23 cellular contexts compared by ENCODE assay signal in the genomic region with DNA sequence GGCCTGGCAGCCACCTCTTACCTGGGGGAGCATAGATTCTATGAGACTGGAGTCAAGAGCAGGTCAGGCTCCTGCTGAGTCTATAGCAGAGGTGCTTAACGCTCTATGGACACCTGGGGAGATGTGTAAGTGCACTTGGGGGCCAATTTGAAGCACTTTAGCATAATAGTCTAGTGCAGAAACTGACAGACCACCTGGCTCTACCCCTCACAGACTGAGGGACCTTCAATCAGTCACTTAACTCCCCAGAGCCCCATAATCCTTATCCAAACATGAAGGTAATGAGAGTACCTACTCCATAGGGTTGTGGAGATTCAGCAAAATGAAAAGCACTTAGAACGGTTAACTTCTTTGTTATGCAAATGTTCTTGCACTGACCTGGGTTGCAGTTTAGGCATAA.
DNase-seq lines count a peak whose midpoint lies in the region; ATAC-seq and TF ChIP-seq lines count a peak whose summit lies in the region.
"Had no signal": no experiment of that assay in that cellular context is flagged by ENCODE, and none has a peak within 500 bp of the region (broad histone marks: within the 10 kb centered on the region; RNA-seq: fewer than 3 reads in every experiment).

No MANE protein-coding gene starts in this region.

- peak; percentile 8 for DNase-seq in DMS53 (lab: John Stamatoyannopoulos, UW)
- DNase-seq in DMS53 treated with DMSO at 0.1 percent for 48 hours (lab: John Stamatoyannopoulos, UW; ENCODE audit: unreplicated experiment) = no peak
- peak; percentile 57 for DNase-seq in NCI-H2029 treated with DMSO at 0.1 percent for 48 hours (lab: John Stamatoyannopoulos, UW)
- DNase-seq in NCI-H774 (lab: John Stamatoyannopoulos, UW) = peak; percentile 66
- DNase-seq in stimulated activated CD4-positive, alpha-beta T cell treated with anti-CD3 and anti-CD28 coated beads, Interleukin-4, amount 100 ng/mL, for 1 hour = no peak
- DNase-seq in neuronal stem cell (ENCODE audit: low spot score) = no peak
- DNase-seq: activated naive CD4-positive, alpha-beta T cell treated with Interleukin-2 at 50 U/mL for 16 hours; activated T-cell treated with anti-CD3 and anti-CD28 coated beads, Interleukin-2, amount 50 U/mL, for 72 hours; brain microvascular endothelial cell; CD8-positive, alpha-beta T cell; DND-41; effector CD8-positive, alpha-beta T cell; heart left ventricle; kidney glomerular epithelial cell; mammary epithelial cell; NCI-H446; substantia nigra had no signal

- H3K18ac ChIP-seq in neuronal stem cell (ENCODE audit: low read length) = no peak overlapping the region

- no peak overlapping the region for H3K9ac ChIP-seq in neuronal stem cell (ENCODE audit: low read depth, low read length, poor library complexity)
- H3K9ac ChIP-seq: KMS-11, neural progenitor cell had no signal

- H3K23ac ChIP-seq in neuronal stem cell (ENCODE audit: low read depth, low read length, poor library complexity) = no peak overlapping the region

- WGBS in neuronal stem cell (ENCODE audit: extremely low coverage in 2 of 2, insufficient read length in 2 of 2, insufficient replicate concordance in 1 of 2), 2 donors = no CpG with 5 or more reads among the region's 2 CpGs

- H3K27ac ChIP-seq in HEK293 (ENCODE audit: extremely low read depth, low read depth, low read length) (no peak overlapping the region), neuronal stem cell (replicated peaks; ENCODE audit: low read length) (no peak overlapping the region)
- H3K27ac ChIP-seq: 22Rv1, brain microvascular endothelial cell, heart left ventricle, KMS-11, neural progenitor cell, RWPE1 had no signal

- H3K4me2 ChIP-seq in neuronal stem cell (ENCODE audit: insufficient read depth, low read length, poor library complexity, severe bottlenecking) = no peak overlapping the region
- H3K4me2 ChIP-seq: KMS-11, neural progenitor cell had no signal

- CTCF ChIA-PET in HEK293 (lab: Yijun Ruan, JAX) = interaction anchor here (0.7 kb wide), 1 partner anchor 575 kb away, joined by 3 read pairs; no protein-coding TSS in a partner anchor

- no peak for ATAC-seq in HG03439 (IDR thresholded peaks at IDR 0.05; ENCODE audit: unreplicated experiment)
- ATAC-seq: activated T-cell treated with anti-CD3 and anti-CD28 coated beads, Interleukin-2, amount 50 U/mL, for 72 hours; CD8-positive, alpha-beta T cell; heart left ventricle had no signal

- POLR2A ChIA-PET in HEK293 (lab: Yijun Ruan, JAX) = no interaction called here

- H3K14ac ChIP-seq in neuronal stem cell (ENCODE audit: low read length) = no peak overlapping the region

- no peak overlapping the region for H2BK120ac ChIP-seq in neuronal stem cell (ENCODE audit: low read depth, low read length)

- H3K4me1 ChIP-seq in HEK293 (ENCODE audit: control insufficient read depth, insufficient read depth, low read length) (no peaks in the 10 kb centered on the region), neuronal stem cell (ENCODE audit: control insufficient read depth in 2 of 2, insufficient read depth in 1 of 2, low read depth in 1 of 2, low read length in 2 of 2) (peaks cover 2 to 14% of the 10 kb centered on the region in 2 donors)
- H3K4me1 ChIP-seq: neural progenitor cell had no signal

- no peaks in the 10 kb centered on the region for H3K36me3 ChIP-seq in HEK293 (ENCODE audit: control insufficient read depth in 2 of 2, insufficient read depth in 1 of 2, low read length in 2 of 2)
- no peaks in the 10 kb centered on the region for H3K36me3 ChIP-seq in neuronal stem cell (replicated peaks in 1 of 2; ENCODE audit: control insufficient read depth in 2 of 2, insufficient read depth in 2 of 2, low read length in 2 of 2)
- H3K36me3 ChIP-seq: brain microvascular endothelial cell, heart left ventricle, neural progenitor cell had no signal

- H2AFZ ChIP-seq in neuronal stem cell (ENCODE audit: low read length) = no peak overlapping the region
- H2AFZ ChIP-seq: neural progenitor cell had no signal

- H4K8ac ChIP-seq in neuronal stem cell (ENCODE audit: low read depth, low read length) = no peak overlapping the region

- no peak overlapping the region for H2BK5ac ChIP-seq in neuronal stem cell (ENCODE audit: low read length)

- no peak overlapping the region for H4K91ac ChIP-seq in neuronal stem cell (ENCODE audit: low read depth, low read length, poor library complexity)

- no peak overlapping the region for H2AK5ac ChIP-seq in neuronal stem cell (ENCODE audit: low read depth, low read length)

- H3K9me3 ChIP-seq in HEK293 (ENCODE audit: control insufficient read depth, insufficient read depth, low read depth, low read length) = no peaks in the 10 kb centered on the region
- no peaks in the 10 kb centered on the region for H3K9me3 ChIP-seq in neuronal stem cell (replicated peaks in 1 of 2; ENCODE audit: control insufficient read depth in 2 of 2, insufficient read depth in 1 of 2, low read depth in 1 of 2, low read length in 2 of 2)

- H2BK12ac ChIP-seq in neuronal stem cell (ENCODE audit: low read length) = no peak overlapping the region

- no peak overlapping the region for H2BK15ac ChIP-seq in neuronal stem cell (ENCODE audit: low read length)

- peaks cover 0 to 5% (median 0%) of the 10 kb centered on the region in 3 experiments for H3K27me3 ChIP-seq in neuronal stem cell (ENCODE audit: control insufficient read depth in 3 of 3, insufficient read depth in 3 of 3, low read depth in 1 of 3, low read length in 3 of 3)
- H3K27me3 ChIP-seq: brain microvascular endothelial cell, heart left ventricle, neural progenitor cell had no signal

- no peak for TF ChIP-seq CTCF in HEK293 (tag by site-specific recombination; IDR thresholded peaks at IDR 0.05)

- H3K4ac ChIP-seq in neuronal stem cell (ENCODE audit: low read length) = no peak overlapping the region

- no peaks in the 10 kb centered on the region for H3K79me1 ChIP-seq in neuronal stem cell (ENCODE audit: low read depth, low read length)

- H3K4me3 ChIP-seq in HEK293 (ENCODE audit: low read depth, low read length) (no peak overlapping the region), neuronal stem cell (ENCODE audit: low read length in 2 of 2) (no peak overlapping the region)
- H3K4me3 ChIP-seq: heart left ventricle, neural progenitor cell had no signal

TF ChIP-seq in HEK293, 187 proteins besides CTCF, POLR2A, EP300 and RAD21:
- TF ChIP-seq GLIS1 (tag by site-specific recombination; IDR thresholded peaks at IDR 0.05) (peak; percentile 86), ZNF621 (tag by site-specific recombination; IDR thresholded peaks at IDR 0.05) (no peak), MYNN (tag by site-specific recombination; IDR thresholded peaks at IDR 0.05; ENCODE audit: borderline replicate concordance) (no peak)

Comparison
In these comparisons a context has a peak if more than half of its experiments do, and no peak if none do; other contexts are left out.
1. DNase-seq: peak in DMS53 (single experiment), NCI-H2029 treated with DMSO at 0.1 percent for 48 hours (single experiment) and NCI-H774 (single experiment); none in DMS53 treated with DMSO at 0.1 percent for 48 hours (single experiment), stimulated activated CD4-positive, alpha-beta T cell treated with anti-CD3 and anti-CD28 coated beads, Interleukin-4, amount 100 ng/mL, for 1 hour (single experiment) and neuronal stem cell (single experiment).